Comparison of ENCODE assay signal across 1 cellular context in genomic region chr17:41739661-41740352, GRCh38.
TF ChIP-seq lines count a peak whose summit lies in the region.

No MANE protein-coding gene starts in this region.

TF ChIP-seq in IMR-90, 13 proteins besides CTCF, POLR2A, EP300 and RAD21 (continued from another document):
- TF ChIP-seq ELK1 (IDR thresholded peaks at IDR 0.05; ENCODE audit: borderline replicate concordance, low read depth, low read length), result no peak
- TF ChIP-seq RFX5 (IDR thresholded peaks at IDR 0.05; ENCODE audit: low read depth, low read length), result no peak
- TF ChIP-seq SMC3 (IDR thresholded peaks at IDR 0.05; ENCODE audit: low read depth, low read length), result no peak
- no peak for TF ChIP-seq USF2 (IDR thresholded peaks at IDR 0.05; ENCODE audit: low read depth, low read length)
- TF ChIP-seq MXI1 (IDR thresholded peaks at IDR 0.05; ENCODE audit: borderline replicate concordance, low read depth, low read length), result no peak
- TF ChIP-seq RCOR1 (IDR thresholded peaks at IDR 0.05; ENCODE audit: insufficient replicate concordance, low read length), result no peak
- no peak for TF ChIP-seq CEBPB (IDR thresholded peaks at IDR 0.05; ENCODE audit: low read depth, low read length)
